In the genomic region with DNA sequence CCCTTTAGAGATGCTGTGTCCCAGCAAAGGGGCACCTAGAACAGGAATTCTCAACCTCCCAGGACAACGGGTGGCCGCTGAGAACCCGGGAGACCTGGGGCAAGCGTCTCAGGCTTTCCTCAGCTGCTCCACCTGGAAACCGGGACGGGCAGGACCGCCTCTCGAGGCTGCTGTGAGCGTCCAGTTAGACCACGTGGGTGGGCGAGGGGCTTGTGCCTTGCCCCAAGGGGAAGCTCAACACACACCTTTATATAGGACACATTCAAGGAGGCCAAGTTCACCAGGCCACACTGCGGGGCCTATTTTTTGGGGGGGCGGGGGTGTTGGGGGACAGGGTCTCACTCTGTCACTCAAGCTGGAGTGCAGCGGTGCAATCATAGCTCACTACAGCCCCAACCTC, we compare ENCODE assay signal across 20 cellular contexts. TPM values are rescaled to one million over a fixed set of nuclear protein-coding genes. Genes with fewer than 3 reads are reported as not detected.
DNase-seq lines count a peak whose midpoint lies in the region; ATAC-seq and TF ChIP-seq lines count a peak whose summit lies in the region.
"Had no signal": no experiment of that assay in that cellular context is flagged by ENCODE, and none has a peak within 500 bp of the region (broad histone marks: within the 10 kb centered on the region; RNA-seq: fewer than 3 reads in every experiment).

No MANE protein-coding gene starts in this region.

- no peak overlapping the region for H3K27ac ChIP-seq in right atrium auricular region
- H3K27ac ChIP-seq in neural progenitor cell, result no peak overlapping the region
- no peak overlapping the region for H3K27ac ChIP-seq in aorta (ENCODE audit: low read depth in 1 of 2, low read length in 2 of 2)
- H3K27ac ChIP-seq: 22Rv1, Peyer's patch had no signal

- H3K4me3 ChIP-seq in right atrium auricular region (no peak overlapping the region), neural progenitor cell (no peak overlapping the region), aorta (ENCODE audit: low read length in 2 of 2) (no peak overlapping the region)
- H3K4me3 ChIP-seq: HAP-1, Peyer's patch had no signal

- H2AFZ ChIP-seq in neural progenitor cell (replicated peaks), result peak overlapping the region; percentile 10

- no peaks in the 10 kb centered on the region for H3K4me1 ChIP-seq in right atrium auricular region
- no peaks in the 10 kb centered on the region for H3K4me1 ChIP-seq in neural progenitor cell
- H3K4me1 ChIP-seq in aorta (ENCODE audit: control insufficient read depth in 1 of 2, insufficient read depth in 2 of 2, low read length in 2 of 2), result no peaks in the 10 kb centered on the region
- H3K4me1 ChIP-seq: HAP-1, Peyer's patch had no signal

- H3F3A ChIP-seq in neural progenitor cell (ENCODE audit: low read depth), result no peaks in the 10 kb centered on the region

- peak; percentile 27 for DNase-seq in Right ventricle myocardium inferior (ENCODE audit: missing footprints)
- no peak for DNase-seq in right atrium auricular region (ENCODE audit: low spot score)
- no peak for DNase-seq in neural progenitor cell (ENCODE audit: low spot score)
- peak; percentile 32 to 63 for DNase-seq in aorta
- no peak for DNase-seq in NCI-H187 treated with DMSO at 0.1 percent for 48 hours (lab: John Stamatoyannopoulos, UW)
- no peak for DNase-seq in Calu3
- DNase-seq: CD4-positive, alpha-beta memory T cell; MM.1S; NCI-H1092 treated with DMSO at 0.1 percent for 48 hours; NCI-H1694; NCI-H2107; NCI-H2227 treated with DMSO at 0.1 percent for 48 hours; NCI-H524; Peyer's patch; SHP77 had no signal

- intact Hi-C loops in Right ventricle myocardium inferior (cut with DNase I) (no loop called here), aorta (cut with DNase I) (no loop called here), Calu3 (cut with micrococcal nuclease; ENCODE audit: unreplicated experiment) (no loop called here)
- intact Hi-C loops in dendritic cell treated with granulocyte-macrophage colony-stimulating factor and Interleukin-4, amounts not matched to agents 40 ng/mL and 50 ng/mL, for 4 days (cut with micrococcal nuclease), result no loop called here

- BruUV-seq in Calu3 (replicated peaks; lab: Mats Ljungman, UMichigan), result no TSS peak

- peak overlapping the region; percentile 65 for H3K27ac Mint-ChIP-seq in dendritic cell treated with granulocyte-macrophage colony-stimulating factor and Interleukin-4, amounts not matched to agents 40 ng/mL and 50 ng/mL, for 4 days
- H3K27ac Mint-ChIP-seq in neural progenitor cell (no peak overlapping the region), Calu3 (ENCODE audit: unreplicated experiment) (no peak overlapping the region)
- H3K27ac Mint-ChIP-seq: B cell; CD4-positive, alpha-beta memory T cell had no signal

- WGBS in aorta, 2 donors, result 90 to 97% methylated on average over 14 of the region's 14 CpGs

- ATAC-seq in Right ventricle myocardium inferior (no peak), aorta (ENCODE audit: low FRiP score) (no peak), GM18870 (IDR thresholded peaks at IDR 0.05; ENCODE audit: unreplicated experiment) (no peak)

- H3K36me3 Mint-ChIP-seq in dendritic cell treated with granulocyte-macrophage colony-stimulating factor and Interleukin-4, amounts not matched to agents 40 ng/mL and 50 ng/mL, for 4 days (ENCODE audit: low read depth), result no peaks in the 10 kb centered on the region
- no peaks in the 10 kb centered on the region for H3K36me3 Mint-ChIP-seq in neural progenitor cell
- no peaks in the 10 kb centered on the region for H3K36me3 Mint-ChIP-seq in Calu3 (ENCODE audit: insufficient read depth, unreplicated experiment)

- H3K4me3 Mint-ChIP-seq in dendritic cell treated with granulocyte-macrophage colony-stimulating factor and Interleukin-4, amounts not matched to agents 40 ng/mL and 50 ng/mL, for 4 days, result no peak overlapping the region
- no peak overlapping the region for H3K4me3 Mint-ChIP-seq in neural progenitor cell
- H3K4me3 Mint-ChIP-seq in Calu3 (ENCODE audit: low read depth, unreplicated experiment), result no peak overlapping the region
- H3K4me3 Mint-ChIP-seq: B cell; CD4-positive, alpha-beta memory T cell had no signal

- H4K20me1 ChIP-seq in neural progenitor cell (ENCODE audit: low read depth), result no peaks in the 10 kb centered on the region

- H3K27me3 ChIP-seq in right atrium auricular region (no peaks in the 10 kb centered on the region), neural progenitor cell (no peaks in the 10 kb centered on the region), aorta (ENCODE audit: control insufficient read depth in 1 of 2, insufficient read depth in 2 of 2, low read length in 1 of 2) (no peaks in the 10 kb centered on the region)
- H3K27me3 ChIP-seq: Peyer's patch had no signal

- H3K4me1 Mint-ChIP-seq in dendritic cell treated with granulocyte-macrophage colony-stimulating factor and Interleukin-4, amounts not matched to agents 40 ng/mL and 50 ng/mL, for 4 days (ENCODE audit: low read depth), result peaks cover 30% of the 10 kb centered on the region
- H3K4me1 Mint-ChIP-seq in neural progenitor cell (no peaks in the 10 kb centered on the region), Calu3 (ENCODE audit: low read depth, unreplicated experiment) (no peaks in the 10 kb centered on the region)
- H3K4me1 Mint-ChIP-seq: B cell had no signal

- no peak for TF ChIP-seq CTCF in right atrium auricular region (IDR thresholded peaks at IDR 0.05)
- TF ChIP-seq CTCF in neural progenitor cell (IDR thresholded peaks at IDR 0.05), result no peak
- no peak for TF ChIP-seq CTCF in Calu3 (IDR thresholded peaks at IDR 0.05; ENCODE audit: unreplicated experiment)

- CTCF ChIA-PET in Calu3 (lab: Charles Lee), result interaction anchor here (0.5 kb wide), 1 partner anchor 134 kb away, joined by 3 read pairs; no protein-coding TSS in a partner anchor

- H3K79me2 ChIP-seq in neural progenitor cell (ENCODE audit: low read depth), result no peaks in the 10 kb centered on the region

- H3K4me2 ChIP-seq in neural progenitor cell, result no peak overlapping the region

- H3K9me3 ChIP-seq in right atrium auricular region, result peaks cover 0 to 6% of the 10 kb centered on the region in 2 donors
- no peaks in the 10 kb centered on the region for H3K9me3 ChIP-seq in neural progenitor cell (ENCODE audit: low read depth)
- H3K9me3 ChIP-seq in aorta (ENCODE audit: control insufficient read depth, low read length), result no peaks in the 10 kb centered on the region
- H3K9me3 ChIP-seq: HAP-1, Peyer's patch had no signal

- H3K9ac ChIP-seq in neural progenitor cell, result no peak overlapping the region

- peaks cover 17% of the 10 kb centered on the region for H3K27me3 Mint-ChIP-seq in dendritic cell treated with granulocyte-macrophage colony-stimulating factor and Interleukin-4, amounts not matched to agents 40 ng/mL and 50 ng/mL, for 4 days
- peaks cover 13% of the 10 kb centered on the region for H3K27me3 Mint-ChIP-seq in neural progenitor cell (ENCODE audit: insufficient read depth, low read depth)
- H3K27me3 Mint-ChIP-seq in Calu3 (ENCODE audit: unreplicated experiment), result no peaks in the 10 kb centered on the region

- H3K9me3 Mint-ChIP-seq in dendritic cell treated with granulocyte-macrophage colony-stimulating factor and Interleukin-4, amounts not matched to agents 40 ng/mL and 50 ng/mL, for 4 days, result no peaks in the 10 kb centered on the region
- H3K9me3 Mint-ChIP-seq in neural progenitor cell, result peaks cover 5% of the 10 kb centered on the region
- no peaks in the 10 kb centered on the region for H3K9me3 Mint-ChIP-seq in Calu3 (ENCODE audit: low read depth, unreplicated experiment)

- H3K36me3 ChIP-seq in right atrium auricular region (no peaks in the 10 kb centered on the region), neural progenitor cell (no peaks in the 10 kb centered on the region), aorta (ENCODE audit: control insufficient read depth in 1 of 2, insufficient read depth in 2 of 2, low read length in 1 of 2) (no peaks in the 10 kb centered on the region)
- H3K36me3 ChIP-seq: HAP-1, Peyer's patch had no signal

RNA-seq across cellular contexts. Expression of gene KLF11, which starts 23.3 kb away (rescaled TPM):
- total RNA-seq in Right ventricle myocardium inferior (28.2 TPM), right atrium auricular region (10 to 100 TPM; 18.8 to 30.6 TPM), neural progenitor cell (ENCODE audit: low replicate concordance) (9.6 and 9.7 TPM in 2 replicates), aorta (10 to 100 TPM; 30.7 to 33.6 TPM), Calu3 (2022) (6.9 and 10.5 TPM in 2 replicates)
- polyA plus RNA-seq in aorta, result 10 to 100 TPM in 1 of 2 donors, 1 to 10 TPM in 1; 7.8 to 10.2 TPM

Comparison
In these comparisons a context has a peak if more than half of its experiments do, and no peak if none do; other contexts are left out.
1. DNase-seq: peak in Right ventricle myocardium inferior (single experiment) and aorta (2 of 2); none in right atrium auricular region (single experiment), neural progenitor cell (single experiment), NCI-H187 treated with DMSO at 0.1 percent for 48 hours (single experiment) and Calu3 (single experiment).